10 cellular contexts compared by ENCODE assay signal in the genomic region with DNA sequence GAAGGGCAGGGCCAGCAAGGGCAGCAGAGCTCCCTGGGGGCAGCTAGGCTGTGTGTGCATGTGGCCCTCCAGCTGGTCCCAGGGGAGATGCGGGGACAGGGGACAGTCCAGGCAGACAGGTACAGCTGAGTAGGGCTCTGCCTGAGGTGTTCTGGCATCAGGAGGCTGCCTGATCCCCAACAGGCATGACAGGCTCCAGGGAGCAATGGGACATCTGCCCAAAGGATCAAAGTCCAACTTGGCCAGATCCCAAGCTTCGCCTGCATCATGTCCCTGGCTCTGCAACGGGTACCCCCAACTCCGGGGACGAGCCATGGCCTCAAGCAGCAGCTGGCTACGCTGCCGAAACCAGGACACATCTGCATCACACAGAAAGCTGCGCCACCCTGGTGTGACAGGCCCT. TPM values are rescaled to one million over a fixed set of nuclear protein-coding genes. Genes with fewer than 3 reads are reported as not detected.
DNase-seq lines count a peak whose midpoint lies in the region; ATAC-seq and TF ChIP-seq lines count a peak whose summit lies in the region.
"Had no signal": no experiment of that assay in that cellular context is flagged by ENCODE, and none has a peak within 500 bp of the region (broad histone marks: within the 10 kb centered on the region; RNA-seq: fewer than 3 reads in every experiment).

No MANE protein-coding gene starts in this region.

- no peak overlapping the region for H3K23ac ChIP-seq in H9 (ENCODE audit: insufficient read length, low read depth, low read length)

- no peak overlapping the region for H4K8ac ChIP-seq in H9 (replicated peaks; ENCODE audit: insufficient read length, low read depth, low read length)

- H2BK120ac ChIP-seq in H9 (ENCODE audit: low read depth, low read length, poor library complexity, severe bottlenecking) = no peak overlapping the region

- no peaks in the 10 kb centered on the region for H4K20me1 ChIP-seq in H9 (ENCODE audit: control insufficient read depth, insufficient read depth, insufficient read length)

- no peak overlapping the region for H3K14ac ChIP-seq in H9 (ENCODE audit: insufficient read depth, low read length)

- no peaks in the 10 kb centered on the region; a peak in 1 of 5 replicates for H3K9me3 Mint-ChIP-seq in H9

- H2AFZ ChIP-seq in H9 (ENCODE audit: low read length) = no peak overlapping the region

- no peaks in the 10 kb centered on the region for H3K27me3 ChIP-seq in BE2C
- no peaks in the 10 kb centered on the region for H3K27me3 ChIP-seq in H9 (ENCODE audit: insufficient read depth, low read length)
- H3K27me3 ChIP-seq in neutrophil = no peaks in the 10 kb centered on the region

- no peak overlapping the region for H3K4me2 ChIP-seq in H9 (ENCODE audit: insufficient read depth, insufficient read length, low read length)

- H3K27ac ChIP-seq in H9 (ENCODE audit: insufficient read length, low read depth, low read length) (no peak overlapping the region), neutrophil (peak overlapping the region; percentile 97)
- H3K27ac ChIP-seq: HL-60 had no signal

- peak overlapping the region; percentile 34 to 81 (median 65); a peak in 4 of 7 replicates for H3K27ac Mint-ChIP-seq in H9

- no peak overlapping the region for H2AK5ac ChIP-seq in H9 (ENCODE audit: insufficient read length, low read length)

- H3K4ac ChIP-seq in H9 (ENCODE audit: low read depth, low read length) = no peak overlapping the region

- peaks cover 22 to 32% of the 10 kb centered on the region in 2 experiments for H3K4me1 Mint-ChIP-seq in H9

- no peak overlapping the region for H4K91ac ChIP-seq in H9 (ENCODE audit: insufficient read length, low read depth, low read length)

- TF ChIP-seq CTCF in BE2C (IDR thresholded peaks at IDR 0.05; ENCODE audit: low read depth, low read length) (no peak), H9 (conservative IDR thresholded peaks at IDR 0.05) (no peak), neutrophil (IDR thresholded peaks at IDR 0.05) (no peak), omental fat pad (IDR thresholded peaks at IDR 0.05) (no peak)

- H2BK15ac ChIP-seq in H9 (ENCODE audit: low read depth, low read length) = no peak overlapping the region

- no peak overlapping the region; the same call in 1 of the 2 replicates for H3K4me3 ChIP-seq in BE2C (ENCODE audit: low read depth, low read length)
- no peak overlapping the region for H3K4me3 ChIP-seq in neutrophil (ENCODE audit: low read depth in 1 of 2, low read length in 1 of 2)

- H3K79me2 ChIP-seq in H9 (ENCODE audit: insufficient read depth, low read length) = no peaks in the 10 kb centered on the region; the same call in 1 of the 2 replicates

- no peak overlapping the region for H4K5ac ChIP-seq in H9 (ENCODE audit: insufficient read length, low read depth, low read length)

- H3K18ac ChIP-seq in H9 (ENCODE audit: insufficient read length, low read depth, low read length) = no peak overlapping the region

- peaks cover 5% of the 10 kb centered on the region for H3K23me2 ChIP-seq in H9 (ENCODE audit: insufficient read length, low read depth, low read length, poor library complexity, severe bottlenecking)

- H3K4me1 ChIP-seq in BE2C (peaks cover 3% of the 10 kb centered on the region), H9 (ENCODE audit: insufficient read depth, low read length) (no peaks in the 10 kb centered on the region), neutrophil (ENCODE audit: control insufficient read depth in 1 of 2, insufficient read depth in 1 of 2, low read depth in 1 of 2, low read length in 1 of 2) (peaks cover 52 to 58% of the 10 kb centered on the region in 2 experiments)

- H3K9me3 ChIP-seq in BE2C (no peaks in the 10 kb centered on the region), H9 (ENCODE audit: control insufficient read depth, low read depth, low read length) (no peaks in the 10 kb centered on the region), neutrophil (no peaks in the 10 kb centered on the region)

- H2BK20ac ChIP-seq in H9 (ENCODE audit: low read depth, low read length, poor library complexity, severe bottlenecking) = no peak overlapping the region

- H3K27me3 Mint-ChIP-seq in H9 (ENCODE audit: low read depth) = no peaks in the 10 kb centered on the region; the same call in 1 of the 2 replicates

- H3K56ac ChIP-seq in H9 (ENCODE audit: insufficient read length, low read depth, low read length) = no peak overlapping the region

- peaks cover 8% of the 10 kb centered on the region; the same call in 1 of the 2 replicates for H3K36me3 ChIP-seq in BE2C
- peaks cover 52% of the 10 kb centered on the region for H3K36me3 ChIP-seq in neutrophil

- H3K79me1 ChIP-seq in H9 (ENCODE audit: insufficient read depth, low read depth, low read length, poor library complexity, severe bottlenecking) = no peaks in the 10 kb centered on the region

- no peak overlapping the region for H3T11ph ChIP-seq in H9 (ENCODE audit: low read length)

- H2BK12ac ChIP-seq in H9 (ENCODE audit: insufficient read length, low read depth, low read length) = no peak overlapping the region

- DNase-seq in BE2C = peak; percentile 39
- no peak for DNase-seq in H9
- DNase-seq in cerebellar cortex (ENCODE audit: low spot score) = peak; percentile 31
- DNase-seq in omental fat pad (ENCODE audit: low spot score) = no peak
- DNase-seq in NCI-H446 treated with DMSO at 0.1 percent for 48 hours (lab: John Stamatoyannopoulos, UW) = no peak
- no peak for DNase-seq in NCI-H2107 (lab: John Stamatoyannopoulos, UW)
- DNase-seq in NCI-H1092 treated with DMSO at 0.1 percent for 48 hours (lab: John Stamatoyannopoulos, UW) = no peak
- DNase-seq: foreskin melanocyte had no signal

- no peak overlapping the region for H2BK5ac ChIP-seq in H9 (ENCODE audit: insufficient read length, low read length)

- H3K4me3 Mint-ChIP-seq in H9 = no peak overlapping the region

- no peak overlapping the region for H3K9ac ChIP-seq in H9 (ENCODE audit: extremely low read depth, insufficient read length, low read length)

- WGBS in H9 (ENCODE audit: extremely low coverage, insufficient read length, low lambda C conversion rate) = no CpG with 5 or more reads among the region's 8 CpGs

- H3K36me3 Mint-ChIP-seq in H9 (ENCODE audit: insufficient read depth in 1 of 3, low read depth in 3 of 3) = peaks cover 13 to 32% (median 32%) of the 10 kb centered on the region in 3 experiments

- no peak for ATAC-seq in omental fat pad (ENCODE audit: low FRiP score)

RNA-seq across cellular contexts. Expression of a gene that starts 21.8 kb away (rescaled TPM):
- polyA plus RNA-seq in BE2C (2012; ENCODE audit: insufficient read depth, insufficient read length, low read depth) = 9.0 TPM
- total RNA-seq in H9 (2021) (16.3 and 17.5 TPM in 2 replicates), omental fat pad (1 to 10 TPM; 4.0 to 6.5 (median 5.5) TPM)

RNA-seq across cellular contexts. Expression of a gene that starts 28.3 kb away (rescaled TPM):
- polyA plus RNA-seq in BE2C (2012; ENCODE audit: insufficient read depth, insufficient read length, low read depth) = 249 TPM
- total RNA-seq in H9 (2021) = 305 and 309 TPM in 2 replicates
- 100 to 1,000 TPM; 239 to 266 (median 255) TPM for total RNA-seq in omental fat pad

RNA-seq across cellular contexts. Expression of a gene that starts 28.4 kb away (rescaled TPM):
- polyA plus RNA-seq in BE2C (2012; ENCODE audit: insufficient read depth, insufficient read length, low read depth) = 33.3 TPM
- total RNA-seq in H9 (2021) (20.0 and 22.0 TPM in 2 replicates), omental fat pad (10 to 100 TPM; 11.6 to 15.1 (median 13.6) TPM)

RNA-seq across cellular contexts. Expression of a gene that starts 35.6 kb away (rescaled TPM):
- 124 TPM for polyA plus RNA-seq in BE2C (2012; ENCODE audit: insufficient read depth, insufficient read length, low read depth)
- total RNA-seq in H9 (2021) = 171 and 174 TPM in 2 replicates
- 100 to 1,000 TPM in 3 of 4 donors, 10 to 100 TPM in 1; 99.5 to 120 (median 118) TPM for total RNA-seq in omental fat pad

RNA-seq across cellular contexts. Expression of a gene that starts 38.4 kb away (rescaled TPM):
- 24.9 TPM for polyA plus RNA-seq in BE2C (2012; ENCODE audit: insufficient read depth, insufficient read length, low read depth)
- total RNA-seq in H9 (2021) (175 and 184 TPM in 2 replicates), omental fat pad (10 to 100 TPM; 66.7 to 91.3 (median 77.1) TPM)

Comparison
In these comparisons a context has a peak if more than half of its experiments do, and no peak if none do; other contexts are left out.
1. DNase-seq: peak in BE2C (single experiment) and cerebellar cortex (single experiment); none in H9 (single experiment), omental fat pad (single experiment), NCI-H446 treated with DMSO at 0.1 percent for 48 hours (single experiment), NCI-H2107 (single experiment) and NCI-H1092 treated with DMSO at 0.1 percent for 48 hours (single experiment).